ENCODE assay signal across 18 cellular contexts in genomic region chr5:74055446-74056097, GRCh38.
DNase-seq lines count a peak whose midpoint lies in the region; TF ChIP-seq lines count a peak whose summit lies in the region.
"Had no signal": no experiment of that assay in that cellular context is flagged by ENCODE, and none has a peak within 500 bp of the region (broad histone marks: within the 10 kb centered on the region; RNA-seq: fewer than 3 reads in every experiment).

No MANE protein-coding gene starts in this region.

- H3K4me3 Mint-ChIP-seq in activated T-cell treated with anti-CD3 and anti-CD28 coated beads, Interleukin-2, amount 50 U/mL, for 24 hours: no peak overlapping the region
- H3K4me3 Mint-ChIP-seq: IgD-negative memory B cell; stimulated activated memory B cell treated with anti-CD40 and anti-IgM and Interleukin-4, amounts not matched to agents 10 μg/mL and 1 μg/mL and 100 μg/mL, for 72 hours had no signal

- DNase-seq in NCI-H1092 treated with DMSO at 0.1 percent for 48 hours (lab: John Stamatoyannopoulos, UW) (peak; percentile 57), NCI-H1092 (lab: John Stamatoyannopoulos, UW) (no peak), NCI-H2171 (lab: John Stamatoyannopoulos, UW) (peak; percentile 84), dorsolateral prefrontal cortex (no peak), retina (peak; percentile 28), NCI-H1105 (lab: John Stamatoyannopoulos, UW) (no peak), NCI-H510A (lab: John Stamatoyannopoulos, UW) (no peak)
- no peak for DNase-seq in activated T-cell treated with anti-CD3 and anti-CD28 coated beads, Interleukin-2, amount 50 U/mL, for 24 hours
- DNase-seq: activated CD4-positive, alpha-beta T cell treated with anti-CD3 and anti-CD28 coated beads, Interleukin-2, amount 50 U/mL, for 1 hour; activated naive CD4-positive, alpha-beta T cell treated with anti-CD3 and anti-CD28 coated beads, Interleukin-2, amount 50 U/mL, for 16 hours; dermis blood vessel endothelial cell; GOT3; MV-4-11; NCI-H774; transverse colon had no signal

- H3K27me3 ChIP-seq in dorsolateral prefrontal cortex: peaks cover 0 to 4% (median 0%) of the 10 kb centered on the region in 45 donors
- H3K27me3 ChIP-seq: transverse colon had no signal

- no peak overlapping the region for H3K27ac Mint-ChIP-seq in activated T-cell treated with anti-CD3 and anti-CD28 coated beads, Interleukin-2, amount 50 U/mL, for 24 hours
- H3K27ac Mint-ChIP-seq: IgD-negative memory B cell; stimulated activated memory B cell treated with anti-CD40 and anti-IgM and Interleukin-4, amounts not matched to agents 10 μg/mL and 1 μg/mL and 100 μg/mL, for 72 hours had no signal

- H3K36me3 Mint-ChIP-seq in activated T-cell treated with anti-CD3 and anti-CD28 coated beads, Interleukin-2, amount 50 U/mL, for 24 hours (ENCODE audit: low read depth): no peaks in the 10 kb centered on the region
- H3K36me3 Mint-ChIP-seq: IgD-negative memory B cell; stimulated activated memory B cell treated with anti-CD40 and anti-IgM and Interleukin-4, amounts not matched to agents 10 μg/mL and 1 μg/mL and 100 μg/mL, for 72 hours had no signal

- no peak for TF ChIP-seq CTCF in dorsolateral prefrontal cortex (IDR thresholded peaks at IDR 0.05 in 54 of 56, conservative IDR thresholded peaks at IDR 0.05 in 2 of 56; ENCODE audit: low read depth in 1 of 56, partially characterized antibody in 56 of 56)

- intact Hi-C loops in dorsolateral prefrontal cortex (cut with DNase I): no loop called here

- no peaks in the 10 kb centered on the region for H3K4me1 Mint-ChIP-seq in activated T-cell treated with anti-CD3 and anti-CD28 coated beads, Interleukin-2, amount 50 U/mL, for 24 hours (ENCODE audit: low read depth)
- H3K4me1 Mint-ChIP-seq: IgD-negative memory B cell; stimulated activated memory B cell treated with anti-CD40 and anti-IgM and Interleukin-4, amounts not matched to agents 10 μg/mL and 1 μg/mL and 100 μg/mL, for 72 hours had no signal

- no peaks in the 10 kb centered on the region for H3K9me3 Mint-ChIP-seq in activated T-cell treated with anti-CD3 and anti-CD28 coated beads, Interleukin-2, amount 50 U/mL, for 24 hours
- H3K9me3 Mint-ChIP-seq: IgD-negative memory B cell; stimulated activated memory B cell treated with anti-CD40 and anti-IgM and Interleukin-4, amounts not matched to agents 10 μg/mL and 1 μg/mL and 100 μg/mL, for 72 hours had no signal

- no peak overlapping the region for H3K4me3 ChIP-seq in dorsolateral prefrontal cortex
- H3K4me3 ChIP-seq: transverse colon had no signal

- peaks cover 19% of the 10 kb centered on the region for H3K27me3 Mint-ChIP-seq in activated T-cell treated with anti-CD3 and anti-CD28 coated beads, Interleukin-2, amount 50 U/mL, for 24 hours

- H3K27ac ChIP-seq in dorsolateral prefrontal cortex: peak overlapping the region in 47 of 59 donors; percentile 3 to 81 (median 51)
- H3K27ac ChIP-seq: 22Rv1, transverse colon had no signal

Comparison
In these comparisons a context has a peak if more than half of its experiments do, and no peak if none do; other contexts are left out.
1. DNase-seq: peak in NCI-H1092 treated with DMSO at 0.1 percent for 48 hours (single experiment), NCI-H2171 (single experiment) and retina (single experiment); none in NCI-H1092 (single experiment), dorsolateral prefrontal cortex (0 of 10), NCI-H1105 (single experiment), activated T-cell treated with anti-CD3 and anti-CD28 coated beads, Interleukin-2, amount 50 U/mL, for 24 hours (single experiment) and NCI-H510A (single experiment).